Comparison of ENCODE assay signal across 9 cellular contexts in genomic region chr9:91359734-91360470, GRCh38. TPM values are rescaled to one million over a fixed set of nuclear protein-coding genes. Genes with fewer than 3 reads are reported as not detected.
DNase-seq lines count a peak whose midpoint lies in the region; ATAC-seq and TF ChIP-seq lines count a peak whose summit lies in the region.
"Had no signal": no experiment of that assay in that cellular context is flagged by ENCODE, and none has a peak within 500 bp of the region (broad histone marks: within the 10 kb centered on the region; RNA-seq: fewer than 3 reads in every experiment).

No MANE protein-coding gene starts in this region.

- DNase-seq in GM23248 (peak; percentile 78), RPMI8226 (peak; percentile 35), esophagus muscularis mucosa (ENCODE audit: extremely low spot score) (no peak), renal cortical epithelial cell (ENCODE audit: low read depth) (peak; percentile 22), anterior cingulate cortex (lab: John Stamatoyannopoulos, UW) (no peak), sciatic nerve (ENCODE audit: low spot score) (no peak), NCI-H1694 treated with DMSO at 0.1 percent for 48 hours (lab: John Stamatoyannopoulos, UW) (no peak)
- DNase-seq: NCI-H2029 treated with DMSO at 0.1 percent for 48 hours had no signal

- peak overlapping the region; percentile 45; the same call in 1 of the 2 replicates for H3K27ac ChIP-seq in GM23248
- H3K27ac ChIP-seq in esophagus muscularis mucosa (replicated peaks in 1 of 4): peak overlapping the region in 1 of 4 donors; percentile 95

- peaks cover 67% of the 10 kb centered on the region for H3K79me2 ChIP-seq in GM23248 (ENCODE audit: insufficient read depth)

- no peak for TF ChIP-seq CTCF in esophagus muscularis mucosa (IDR thresholded peaks at IDR 0.05)

- H3K27me3 ChIP-seq in GM23248 (replicated peaks; ENCODE audit: insufficient read depth): no peaks in the 10 kb centered on the region
- no peaks in the 10 kb centered on the region for H3K27me3 ChIP-seq in esophagus muscularis mucosa

- H2AFZ ChIP-seq in GM23248: peak overlapping the region; percentile 100; the same call in 1 of the 2 replicates

- WGBS in GM23248 (ENCODE audit: low coverage in 1 of 2, low lambda C conversion rate in 2 of 2, missing lambda C conversion rate in 2 of 2), 2 experiments: 40 to 43% methylated on average over 7 of the region's 7 CpGs
- WGBS in esophagus muscularis mucosa: 74% methylated on average over 7 of the region's 7 CpGs

- no peaks in the 10 kb centered on the region for H3K9me3 ChIP-seq in GM23248 (ENCODE audit: low read depth)
- no peaks in the 10 kb centered on the region for H3K9me3 ChIP-seq in esophagus muscularis mucosa

- H4K20me1 ChIP-seq in GM23248 (ENCODE audit: insufficient read depth): no peaks in the 10 kb centered on the region

- intact Hi-C loops in esophagus muscularis mucosa (cut with DNase I) (loop anchor here (5.0 kb wide), 3 partner anchors 62 to 263 kb away; partner anchors contain the start of gene NFIL3), sciatic nerve (cut with DNase I) (loop anchor here (10.0 kb wide), 1 partner anchor 65 kb away; the partner anchor contains the start of gene NFIL3)

- in situ Hi-C loops in GM23248 (cut with MboI): no loop called here

- no peaks in the 10 kb centered on the region for H3K36me3 ChIP-seq in GM23248 (ENCODE audit: low read depth)
- H3K36me3 ChIP-seq in esophagus muscularis mucosa: peaks cover 0 to 22% (median 12%) of the 10 kb centered on the region in 4 donors

- no peak for TF ChIP-seq EP300 in esophagus muscularis mucosa (IDR thresholded peaks at IDR 0.05)

- H3K9ac ChIP-seq in GM23248: peak overlapping the region; percentile 94

- H3K4me1 ChIP-seq in GM23248 (ENCODE audit: insufficient read depth) (peaks cover 14% of the 10 kb centered on the region), esophagus muscularis mucosa (peaks cover 14 to 40% (median 32%) of the 10 kb centered on the region in 4 donors)

- ATAC-seq in sciatic nerve: no peak
- ATAC-seq in GM18520 (IDR thresholded peaks at IDR 0.05; ENCODE audit: unreplicated experiment): no peak

- no peaks in the 10 kb centered on the region for H3K9me2 ChIP-seq in GM23248 (ENCODE audit: insufficient read depth)

- no peak for TF ChIP-seq POLR2A in esophagus muscularis mucosa (IDR thresholded peaks at IDR 0.05; ENCODE audit: low read depth)

- peak overlapping the region; percentile 99 for H3K4me2 ChIP-seq in GM23248 (ENCODE audit: unreplicated experiment)

- peaks cover 4% of the 10 kb centered on the region; the same call in 1 of the 2 replicates for H3F3A ChIP-seq in GM23248 (ENCODE audit: insufficient read depth)

- H3K4me3 ChIP-seq in GM23248 (peak overlapping the region; percentile 88), esophagus muscularis mucosa (peak overlapping the region; percentile 77 to 99 (median 98))

RNA-seq across cellular contexts. Expression of gene AUH, which starts 1.8 kb away (rescaled TPM):
- 8.7 and 18.3 TPM in 2 replicates for total RNA-seq in GM23248 (2014; rRNA removed; shearing (Covaris generic))
- 8.9 and 9.9 TPM in 2 replicates for polyA plus RNA-seq in GM23248 (2016; fragmentation: Nextera tagmentation; extraction: Ambion mirVana)
- total RNA-seq in esophagus muscularis mucosa: 10 to 100 TPM; 17.7 to 29.9 (median 22.3) TPM
- 21.4 and 43.2 TPM in 2 replicates for total RNA-seq in renal cortical epithelial cell
- 28.7 TPM for total RNA-seq in sciatic nerve

Comparison
In these comparisons a context has a peak if more than half of its experiments do, and no peak if none do; other contexts are left out.
1. DNase-seq: peak in GM23248 (single experiment), RPMI8226 (single experiment) and renal cortical epithelial cell (single experiment); none in esophagus muscularis mucosa (single experiment), anterior cingulate cortex (0 of 58), sciatic nerve (single experiment) and NCI-H1694 treated with DMSO at 0.1 percent for 48 hours (single experiment).